In genomic region chr2:85933753-85934594, GRCh38 we compare ENCODE assay signal across 1 cellular context.
TF ChIP-seq lines count a peak whose summit lies in the region.

No MANE protein-coding gene starts in this region.

TF ChIP-seq in K562, 482 proteins besides CTCF, POLR2A, EP300 and RAD21 (continued from another document and continues in another):
- TF ChIP-seq ZNF318 (IDR thresholded peaks at IDR 0.05; ENCODE audit: borderline replicate concordance in 1 of 2, low read depth in 1 of 2): no peak
- TF ChIP-seq ZFP1 (CRISPR knock-in tag; IDR thresholded peaks at IDR 0.05): no peak
- TF ChIP-seq PKNOX1 (IDR thresholded peaks at IDR 0.05): peak; percentile 94
- no peak for TF ChIP-seq SRF (CRISPR knock-in tag; IDR thresholded peaks at IDR 0.05)
- no peak for TF ChIP-seq MGA (IDR thresholded peaks at IDR 0.05)
- no peak for TF ChIP-seq RUNX1 (IDR thresholded peaks at IDR 0.05; ENCODE audit: low read depth)
- TF ChIP-seq RBM17 (IDR thresholded peaks at IDR 0.05; ENCODE audit: borderline replicate concordance, low read depth, low read length): no peak
- no peak for TF ChIP-seq MLX (CRISPR knock-in tag; conservative IDR thresholded peaks at IDR 0.05)
- peak; percentile 88; the same call in 1 of the 2 replicates for TF ChIP-seq CUX1 (CRISPR knock-in tag; IDR thresholded peaks at IDR 0.05)
- no peak for TF ChIP-seq MIER1 (IDR thresholded peaks at IDR 0.05; ENCODE audit: low read depth)
- no peak for TF ChIP-seq KAT7 (CRISPR knock-in tag; IDR thresholded peaks at IDR 0.05; ENCODE audit: borderline replicate concordance)
- no peak for TF ChIP-seq ZFX (CRISPR knock-in tag; IDR thresholded peaks at IDR 0.05)
- peak; percentile 85 for TF ChIP-seq GATA2 (CRISPR knock-in tag; IDR thresholded peaks at IDR 0.05)
- 0 out of 2 replicates have a peak, but pooled peaks have one; percentile 7 for TF ChIP-seq ZNF354B (CRISPR knock-in tag; IDR thresholded peaks at IDR 0.05)
- TF ChIP-seq RBM25 (IDR thresholded peaks at IDR 0.05; ENCODE audit: low read depth, low read length, severe bottlenecking): no peak
- peak; percentile 95 for TF ChIP-seq NBN (IDR thresholded peaks at IDR 0.05; ENCODE audit: low read depth)
- TF ChIP-seq NR1H2 (CRISPR knock-in tag; IDR thresholded peaks at IDR 0.05): no peak
- no peak for TF ChIP-seq FOXP4 (CRISPR knock-in tag; IDR thresholded peaks at IDR 0.05; ENCODE audit: borderline replicate concordance)
- TF ChIP-seq CSDE1 (IDR thresholded peaks at IDR 0.05): no peak
- TF ChIP-seq ESRRA (IDR thresholded peaks at IDR 0.05; ENCODE audit: borderline replicate concordance, low read depth): peak; percentile 71; the same call in 1 of the 2 replicates
- peak; percentile 73 for TF ChIP-seq ATF7 (IDR thresholded peaks at IDR 0.05)
- TF ChIP-seq MTA2 (IDR thresholded peaks at IDR 0.05; ENCODE audit: low read depth): peak; percentile 98
- no peak for TF ChIP-seq RBM15 (IDR thresholded peaks at IDR 0.05; ENCODE audit: insufficient read depth, low read length)
